15 cellular contexts compared by ENCODE assay signal in genomic region chr17:42989726-42990652, GRCh38. TPM values are rescaled to one million over a fixed set of nuclear protein-coding genes. Genes with fewer than 3 reads are reported as not detected.
DNase-seq lines count a peak whose midpoint lies in the region; ATAC-seq and TF ChIP-seq lines count a peak whose summit lies in the region.
"Had no signal": no experiment of that assay in that cellular context is flagged by ENCODE, and none has a peak within 500 bp of the region (broad histone marks: within the 10 kb centered on the region; RNA-seq: fewer than 3 reads in every experiment).

No MANE protein-coding gene starts in this region.

- no peaks in the 10 kb centered on the region for H3K27me3 ChIP-seq in SJSA1 (replicated peaks)
- no peaks in the 10 kb centered on the region for H3K27me3 ChIP-seq in fibroblast of lung (ENCODE audit: control insufficient read depth, insufficient read depth, low read length)
- no peaks in the 10 kb centered on the region for H3K27me3 ChIP-seq in Peyer's patch
- H3K27me3 ChIP-seq: tibial artery had no signal

- H3K9me3 ChIP-seq in SJSA1 (replicated peaks), result no peaks in the 10 kb centered on the region
- H3K9me3 ChIP-seq in fibroblast of lung (ENCODE audit: control insufficient read depth, insufficient read depth, low read depth, low read length), result no peaks in the 10 kb centered on the region
- H3K9me3 ChIP-seq in Peyer's patch, result no peaks in the 10 kb centered on the region
- H3K9me3 ChIP-seq: tibial artery had no signal

- H3K4me3 ChIP-seq in SJSA1 (no peak overlapping the region), fibroblast of lung (replicated peaks in 1 of 4; ENCODE audit: control extremely low read depth in 1 of 4, insufficient read depth in 1 of 4, low read depth in 3 of 4, low read length in 4 of 4) (no peak overlapping the region), Peyer's patch (no peak overlapping the region)
- H3K4me3 ChIP-seq: tibial artery had no signal

- no peak for TF ChIP-seq POLR2A in Peyer's patch (IDR thresholded peaks at IDR 0.05)

- peaks cover 94% of the 10 kb centered on the region for H3K36me3 Mint-ChIP-seq in activated T-cell treated with anti-CD3 and anti-CD28 coated beads, Interleukin-2, amount 50 U/mL, for 24 hours (ENCODE audit: low read depth)
- H3K36me3 Mint-ChIP-seq in stimulated activated naive B cell treated with anti-CD40 and anti-IgM and Interleukin-4, amounts not matched to agents 10 μg/mL and 1 μg/mL and 100 μg/mL, for 72 hours, result peaks cover 20 to 49% of the 10 kb centered on the region in 2 donors
- H3K36me3 Mint-ChIP-seq in immature natural killer cell, result peaks cover 11 to 40% (median 21%) of the 10 kb centered on the region in 3 donors

- H3K4me2 ChIP-seq in fibroblast of lung (ENCODE audit: extremely low read depth, insufficient read depth, low read length), result peak overlapping the region; percentile 23

- H3K27me3 Mint-ChIP-seq in activated T-cell treated with anti-CD3 and anti-CD28 coated beads, Interleukin-2, amount 50 U/mL, for 24 hours, result no peaks in the 10 kb centered on the region
- no peaks in the 10 kb centered on the region for H3K27me3 Mint-ChIP-seq in stimulated activated naive B cell treated with anti-CD40 and anti-IgM and Interleukin-4, amounts not matched to agents 10 μg/mL and 1 μg/mL and 100 μg/mL, for 72 hours
- peaks cover 0 to 1% (median 0%) of the 10 kb centered on the region in 3 donors for H3K27me3 Mint-ChIP-seq in immature natural killer cell (ENCODE audit: low read depth in 3 of 3)

- H3K4me3 Mint-ChIP-seq in activated T-cell treated with anti-CD3 and anti-CD28 coated beads, Interleukin-2, amount 50 U/mL, for 24 hours, result no peak overlapping the region
- H3K4me3 Mint-ChIP-seq in stimulated activated naive B cell treated with anti-CD40 and anti-IgM and Interleukin-4, amounts not matched to agents 10 μg/mL and 1 μg/mL and 100 μg/mL, for 72 hours, result no peak overlapping the region
- no peak overlapping the region for H3K4me3 Mint-ChIP-seq in immature natural killer cell

- TF ChIP-seq CTCF in fibroblast of lung (conservative IDR thresholded peaks at IDR 0.05 in 1 of 2, IDR thresholded peaks at IDR 0.05 in 1 of 2; ENCODE audit: low read depth in 1 of 2, low read length in 2 of 2), result no peak
- no peak for TF ChIP-seq CTCF in Peyer's patch (IDR thresholded peaks at IDR 0.05)

- no peak for ATAC-seq in stimulated activated naive B cell treated with anti-CD40 and anti-IgM and Interleukin-4, amounts not matched to agents 10 μg/mL and 1 μg/mL and 100 μg/mL, for 72 hours (replicated peaks)

- no peaks in the 10 kb centered on the region for H3K79me2 ChIP-seq in fibroblast of lung (ENCODE audit: control insufficient read depth, insufficient read depth, low read length)

- no peak overlapping the region for H3K9ac ChIP-seq in fibroblast of lung (ENCODE audit: insufficient read depth, low read length)

- H3K27ac ChIP-seq in SJSA1 (peak overlapping the region; percentile 32), fibroblast of lung (ENCODE audit: insufficient read depth, low read length) (no peak overlapping the region), Peyer's patch (peak overlapping the region in 1 of 4 donors; percentile 13)
- H3K27ac ChIP-seq: tibial artery had no signal

- H3K9me3 Mint-ChIP-seq in activated T-cell treated with anti-CD3 and anti-CD28 coated beads, Interleukin-2, amount 50 U/mL, for 24 hours, result no peaks in the 10 kb centered on the region
- H3K9me3 Mint-ChIP-seq in stimulated activated naive B cell treated with anti-CD40 and anti-IgM and Interleukin-4, amounts not matched to agents 10 μg/mL and 1 μg/mL and 100 μg/mL, for 72 hours, result no peaks in the 10 kb centered on the region
- H3K9me3 Mint-ChIP-seq in immature natural killer cell, result no peaks in the 10 kb centered on the region

- no peaks in the 10 kb centered on the region for H4K20me1 ChIP-seq in fibroblast of lung (ENCODE audit: control insufficient read depth, extremely low read depth, insufficient read depth, low read length)

- peaks cover 25% of the 10 kb centered on the region for H3K4me1 ChIP-seq in SJSA1 (replicated peaks)
- H3K4me1 ChIP-seq in fibroblast of lung (ENCODE audit: control insufficient read depth, extremely low read depth, insufficient read depth, low read length), result peaks cover 7% of the 10 kb centered on the region
- H3K4me1 ChIP-seq in Peyer's patch, result peaks cover 0 to 5% (median under 1%) of the 10 kb centered on the region in 4 donors
- H3K4me1 ChIP-seq: tibial artery had no signal

- H3K27ac Mint-ChIP-seq in activated T-cell treated with anti-CD3 and anti-CD28 coated beads, Interleukin-2, amount 50 U/mL, for 24 hours, result peak overlapping the region; percentile 49
- peak overlapping the region; percentile 86 for H3K27ac Mint-ChIP-seq in stimulated activated naive B cell treated with anti-CD40 and anti-IgM and Interleukin-4, amounts not matched to agents 10 μg/mL and 1 μg/mL and 100 μg/mL, for 72 hours
- no peak overlapping the region for H3K27ac Mint-ChIP-seq in immature natural killer cell

- H3K36me3 ChIP-seq in SJSA1 (peaks cover 79% of the 10 kb centered on the region), fibroblast of lung (ENCODE audit: control insufficient read depth, insufficient read depth, low read length) (peaks cover 10% of the 10 kb centered on the region), Peyer's patch (peaks cover 0 to 79% (median 0%) of the 10 kb centered on the region in 3 donors)

- peaks cover 5% of the 10 kb centered on the region for H3K4me1 Mint-ChIP-seq in activated T-cell treated with anti-CD3 and anti-CD28 coated beads, Interleukin-2, amount 50 U/mL, for 24 hours (ENCODE audit: low read depth)
- H3K4me1 Mint-ChIP-seq in stimulated activated naive B cell treated with anti-CD40 and anti-IgM and Interleukin-4, amounts not matched to agents 10 μg/mL and 1 μg/mL and 100 μg/mL, for 72 hours, result peaks cover 16 to 27% of the 10 kb centered on the region in 2 donors
- peaks cover 2 to 4% of the 10 kb centered on the region in 2 donors for H3K4me1 Mint-ChIP-seq in immature natural killer cell

- no peak overlapping the region for H2AFZ ChIP-seq in fibroblast of lung (ENCODE audit: low read length)

- DNase-seq in activated T-cell treated with anti-CD3 and anti-CD28 coated beads, Interleukin-2, amount 50 U/mL, for 24 hours, result no peak
- no peak for DNase-seq in activated T-cell treated with anti-CD3 and anti-CD28 coated beads, Interleukin-2, amount 50 U/mL, for 48 hours
- DNase-seq in SJSA1 (ENCODE audit: low read depth in 1 of 2, low spot score in 2 of 2), result peak in 1 of 2 experiments; percentile 28
- DNase-seq in fibroblast of lung (ENCODE audit: low read depth in 2 of 2), result peak in 1 of 2 donors; percentile 36
- no peak for DNase-seq in stimulated activated naive B cell treated with anti-CD40 and anti-IgM and Interleukin-4, amounts not matched to agents 10 μg/mL and 1 μg/mL and 100 μg/mL, for 72 hours
- DNase-seq in immature natural killer cell, result no peak
- no peak for DNase-seq in LoVo (ENCODE audit: low spot score)
- DNase-seq in Peyer's patch, result no peak
- DNase-seq: DMS79 treated with DMSO at 0.1 percent for 48 hours, H7, NCI-H1105 treated with DMSO at 0.1 percent for 48 hours, NCI-H524, SHP77 treated with DMSO at 0.1 percent for 48 hours, tibial artery had no signal

RNA-seq across cellular contexts. Expression of gene RPL27, which starts 8.2 kb away (rescaled TPM):
- 605 and 1,189 TPM in 2 replicates for total RNA-seq in SJSA1 (2014; rRNA removed; shearing (Covaris generic))
- total RNA-seq in fibroblast of lung (902 and 1,145 TPM in 2 replicates), Peyer's patch (1,000 to 10,000 TPM in 1 of 4 donors, 100 to 1,000 TPM in 3; 331 to 1,066 (median 442) TPM)
- polyA plus RNA-seq in fibroblast of lung (3,313 and 3,346 TPM in 2 replicates), immature natural killer cell (1,000 to 10,000 TPM in 2 of 3 donors, 100 to 1,000 TPM in 1; 807 to 2,182 (median 1,177) TPM)
- 3,178 and 3,776 TPM in 2 replicates for polyA plus RNA-seq in fibroblast of lung (2012)
- 356 and 613 TPM in 2 replicates for polyA minus RNA-seq in fibroblast of lung (ENCODE audit: low replicate concordance)

RNA-seq across cellular contexts. Expression of gene RUNDC1, which starts 9.6 kb away (rescaled TPM):
- total RNA-seq in SJSA1 (2014; rRNA removed; shearing (Covaris generic)), result 5.7 and 17.0 TPM in 2 replicates
- total RNA-seq in fibroblast of lung (7.7 and 8.8 TPM in 2 replicates), Peyer's patch (10 to 100 TPM; 17.2 to 37.3 (median 26.9) TPM)
- polyA plus RNA-seq in fibroblast of lung (6.3 and 8.0 TPM in 2 replicates), immature natural killer cell (10 to 100 TPM; 10.2 to 16.5 (median 13.0) TPM)
- 5.6 and 7.2 TPM in 2 replicates for polyA plus RNA-seq in fibroblast of lung (2012)
- 11.5 and 15.9 TPM in 2 replicates for polyA minus RNA-seq in fibroblast of lung (ENCODE audit: low replicate concordance)

RNA-seq across cellular contexts. Expression of gene PTGES3L, which starts 10.1 kb away (rescaled TPM):
- total RNA-seq in SJSA1 (2014; rRNA removed; shearing (Covaris generic)), result 1.2 and 2.1 TPM in 2 replicates
- total RNA-seq in fibroblast of lung (0.17 TPM in 1 of 2 replicates, not detected in the other), Peyer's patch (1 to 10 TPM in 3 of 4 donors, not detected in 1; 1.6 to 6.9 (median 5.5) TPM)
- polyA plus RNA-seq in fibroblast of lung (0.24 and 1.7 TPM in 2 replicates), immature natural killer cell (not detected)
- polyA plus RNA-seq in fibroblast of lung (2012), result 0.17 and 1.7 TPM in 2 replicates
- not detected in 2 replicates for polyA minus RNA-seq in fibroblast of lung (ENCODE audit: low replicate concordance)

RNA-seq across cellular contexts. Expression of gene IFI35, which starts 16.6 kb away (rescaled TPM):
- total RNA-seq in SJSA1 (2014; rRNA removed; shearing (Covaris generic)), result 16.4 and 17.7 TPM in 2 replicates
- total RNA-seq in fibroblast of lung (31.3 and 34.5 TPM in 2 replicates), Peyer's patch (10 to 100 TPM; 60.1 to 85.8 (median 73.4) TPM)
- polyA plus RNA-seq in fibroblast of lung (33.4 and 52.0 TPM in 2 replicates), immature natural killer cell (100 to 1,000 TPM; 127 to 130 (median 129) TPM)
- 38.2 and 57.1 TPM in 2 replicates for polyA plus RNA-seq in fibroblast of lung (2012)
- 87.5 and 99.5 TPM in 2 replicates for polyA minus RNA-seq in fibroblast of lung (ENCODE audit: low replicate concordance)
- polyA plus RNA-seq: neural cell had no signal

RNA-seq across cellular contexts. Expression of gene AARSD1, which starts 25.7 kb away (rescaled TPM):
- total RNA-seq in SJSA1 (2014; rRNA removed; shearing (Covaris generic)), result 29.8 and 59.7 TPM in 2 replicates
- 17.7 and 21.6 TPM in 2 replicates for total RNA-seq in fibroblast of lung
- polyA plus RNA-seq in fibroblast of lung, result 37.3 and 51.2 TPM in 2 replicates
- 31.4 and 44.9 TPM in 2 replicates for polyA plus RNA-seq in fibroblast of lung (2012)
- 31.9 and 37.0 TPM in 2 replicates for polyA minus RNA-seq in fibroblast of lung (ENCODE audit: low replicate concordance)
- 10 to 100 TPM; 36.2 to 46.7 (median 36.4) TPM for polyA plus RNA-seq in immature natural killer cell
- total RNA-seq in Peyer's patch, result 10 to 100 TPM; 12.6 to 33.5 (median 26.5) TPM

Comparison
In these comparisons a context has a peak if more than half of its experiments do, and no peak if none do; other contexts are left out.
1. H3K27ac Mint-ChIP-seq: peak in activated T-cell treated with anti-CD3 and anti-CD28 coated beads, Interleukin-2, amount 50 U/mL, for 24 hours (single experiment) and stimulated activated naive B cell treated with anti-CD40 and anti-IgM and Interleukin-4, amounts not matched to agents 10 μg/mL and 1 μg/mL and 100 μg/mL, for 72 hours (single experiment); none in immature natural killer cell (0 of 6).